8 cellular contexts compared by ENCODE assay signal in the genomic region with DNA sequence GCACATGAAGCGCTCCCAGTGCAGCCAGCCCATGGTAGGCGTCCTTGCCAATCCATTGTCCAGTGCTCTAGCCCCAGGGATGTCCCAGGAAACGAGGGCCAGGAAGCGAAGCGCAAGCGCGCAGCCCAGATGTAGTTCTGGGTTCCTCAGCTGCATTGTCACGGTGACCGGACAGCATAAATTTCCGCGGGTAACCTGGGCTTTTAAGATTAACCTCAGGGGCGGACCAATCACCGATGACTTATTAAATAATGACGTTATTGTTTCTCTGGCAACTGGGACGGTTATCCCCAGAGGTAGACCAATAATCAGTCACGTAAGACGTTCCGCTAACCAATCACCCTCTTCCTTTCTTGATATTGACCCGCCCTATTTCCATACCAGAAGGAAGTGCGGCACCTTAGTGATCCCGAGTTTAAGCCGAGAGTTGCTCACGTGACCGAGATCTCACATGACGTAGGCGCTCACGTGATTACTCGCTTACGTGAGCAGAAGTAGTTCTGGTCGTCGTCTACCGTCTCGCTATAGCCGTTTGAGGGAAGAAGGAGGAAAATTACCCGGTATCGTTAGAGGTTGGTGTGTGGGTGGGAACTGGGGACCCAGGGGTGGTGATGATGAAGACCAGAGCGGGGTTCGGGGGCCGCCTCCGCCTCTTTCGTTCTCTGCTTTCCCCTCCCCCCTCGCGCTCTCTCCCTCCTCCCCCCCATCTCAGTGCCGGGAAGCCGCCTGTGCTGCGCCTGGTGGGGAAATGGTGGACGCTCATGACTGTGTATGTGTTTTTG. TPM values are rescaled to one million over a fixed set of nuclear protein-coding genes. Genes with fewer than 3 reads are reported as not detected.
DNase-seq lines count a peak whose midpoint lies in the region; ATAC-seq and TF ChIP-seq lines count a peak whose summit lies in the region.

TSS of gene GLA (minus strand) at position 178 of the 782 bp plus-strand sequence. CDS start at position 156, 22 bp downstream.
A gene with protein sequence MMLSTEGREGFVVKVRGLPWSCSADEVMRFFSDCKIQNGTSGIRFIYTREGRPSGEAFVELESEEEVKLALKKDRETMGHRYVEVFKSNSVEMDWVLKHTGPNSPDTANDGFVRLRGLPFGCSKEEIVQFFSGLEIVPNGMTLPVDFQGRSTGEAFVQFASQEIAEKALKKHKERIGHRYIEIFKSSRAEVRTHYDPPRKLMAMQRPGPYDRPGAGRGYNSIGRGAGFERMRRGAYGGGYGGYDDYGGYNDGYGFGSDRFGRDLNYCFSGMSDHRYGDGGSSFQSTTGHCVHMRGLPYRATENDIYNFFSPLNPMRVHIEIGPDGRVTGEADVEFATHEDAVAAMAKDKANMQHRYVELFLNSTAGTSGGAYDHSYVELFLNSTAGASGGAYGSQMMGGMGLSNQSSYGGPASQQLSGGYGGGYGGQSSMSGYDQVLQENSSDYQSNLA (plus strand): TSS at position 475 of the 782 bp plus-strand sequence. CDS start 3,767 bp downstream, outside the sequence.

- H3K27ac Mint-ChIP-seq in T-helper 2 cell treated with Interferon-gamma antibody and Interleukin-4, amounts not matched to agents 5 μg/mL and 100 μg/mL, for 36 hours: peak within 1 kb of the TSS; percentile 99

- H3K4me1 ChIP-seq in ascending aorta (peaks cover 0 to 3% of the 10 kb centered on the region in 2 donors), right cardiac atrium (ENCODE audit: control insufficient read depth, insufficient read depth, low read length) (no peaks in the 10 kb centered on the region), uterus (no peaks in the 10 kb centered on the region)

- intact Hi-C loops in ascending aorta (cut with DNase I): loop anchor here (2.0 to 5.0 kb wide), 3 partner anchors 61 to 749 kb away; partner anchors contain the start of genes ARMCX1 and TIMM8A
- intact Hi-C loops in right cardiac atrium (cut with DNase I): no loop called here
- intact Hi-C loops in uterus (cut with DNase I; ENCODE audit: low total_unique reads): no loop called here

- peaks cover 19% of the 10 kb centered on the region for H3K36me3 Mint-ChIP-seq in T-helper 2 cell treated with Interferon-gamma antibody and Interleukin-4, amounts not matched to agents 5 μg/mL and 100 μg/mL, for 36 hours (ENCODE audit: low read depth)

- H3K4me1 Mint-ChIP-seq in T-helper 2 cell treated with Interferon-gamma antibody and Interleukin-4, amounts not matched to agents 5 μg/mL and 100 μg/mL, for 36 hours (ENCODE audit: low read depth): peaks cover 19% of the 10 kb centered on the region

- peaks cover 0 to 5% of the 10 kb centered on the region in 2 donors for H3K36me3 ChIP-seq in ascending aorta
- no peaks in the 10 kb centered on the region for H3K36me3 ChIP-seq in uterus

- peak; percentile 94 to 96 for DNase-seq in NCI-H1930 (lab: John Stamatoyannopoulos, UW)
- DNase-seq in T-helper 2 cell treated with Interferon-gamma antibody and Interleukin-4, amounts not matched to agents 5 μg/mL and 100 μg/mL, for 36 hours (ENCODE audit: low spot score): peak; percentile 90
- DNase-seq in ascending aorta (ENCODE audit: low spot score in 2 of 2): peak; percentile 84 to 96
- peak; percentile 89 to 96 (median 91) for DNase-seq in right cardiac atrium
- peak; percentile 94 for DNase-seq in pulmonary artery endothelial cell (ENCODE audit: low read depth, low spot score)
- DNase-seq in uterus: peak; percentile 88 to 95

- peak within 1 kb of the TSS; percentile 68 to 81 for H3K4me3 ChIP-seq in ascending aorta
- H3K4me3 ChIP-seq in right cardiac atrium (ENCODE audit: low read length): peak within 1 kb of the TSS; percentile 95
- peak within 1 kb of the TSS; percentile 55 to 57 for H3K4me3 ChIP-seq in uterus

- peak within 1 kb of the TSS; percentile 97 for H3K4me3 Mint-ChIP-seq in T-helper 2 cell treated with Interferon-gamma antibody and Interleukin-4, amounts not matched to agents 5 μg/mL and 100 μg/mL, for 36 hours

- H3K9me3 ChIP-seq in ascending aorta (no peaks in the 10 kb centered on the region), right cardiac atrium (ENCODE audit: control insufficient read depth, low read length) (no peaks in the 10 kb centered on the region), uterus (no peaks in the 10 kb centered on the region)

- H3K27me3 ChIP-seq in ascending aorta: no peaks in the 10 kb centered on the region
- no peaks in the 10 kb centered on the region for H3K27me3 ChIP-seq in right cardiac atrium (ENCODE audit: control insufficient read depth, insufficient read depth)
- H3K27me3 ChIP-seq in uterus: no peaks in the 10 kb centered on the region

- H3K27me3 Mint-ChIP-seq in T-helper 2 cell treated with Interferon-gamma antibody and Interleukin-4, amounts not matched to agents 5 μg/mL and 100 μg/mL, for 36 hours (ENCODE audit: low read depth): no peaks in the 10 kb centered on the region

- H3K27ac ChIP-seq in ascending aorta (peak within 1 kb of the TSS; percentile 92 to 93), right cardiac atrium (ENCODE audit: low read length) (peak within 1 kb of the TSS; percentile 100), uterus (peak within 1 kb of the TSS; percentile 93 to 97)

- no peaks in the 10 kb centered on the region for H3K9me3 Mint-ChIP-seq in T-helper 2 cell treated with Interferon-gamma antibody and Interleukin-4, amounts not matched to agents 5 μg/mL and 100 μg/mL, for 36 hours

- no peak for TF ChIP-seq CTCF in ascending aorta (IDR thresholded peaks at IDR 0.05)
- TF ChIP-seq CTCF in uterus (IDR thresholded peaks at IDR 0.05): no peak

- ATAC-seq in GM18499 (IDR thresholded peaks at IDR 0.05; ENCODE audit: insufficient read depth, unreplicated experiment) (peak; percentile 74), HG02970 (IDR thresholded peaks at IDR 0.05; ENCODE audit: low FRiP score, unreplicated experiment) (peak; percentile 97), right cardiac atrium (peak; percentile 98 to 99)

- peak; percentile 67 to 86 for TF ChIP-seq POLR2A in uterus (IDR thresholded peaks at IDR 0.05)

- WGBS in right cardiac atrium: 0% methylated on average over 46 of the region's 47 CpGs

RNA-seq across cellular contexts. Expression of gene GLA, which starts in this region (rescaled TPM):
- total RNA-seq in ascending aorta (9.0 TPM), right cardiac atrium (10 to 100 TPM; 10.4 to 20.5 (median 17.9) TPM), pulmonary artery endothelial cell (25.8 and 36.7 TPM in 2 replicates), uterus (10 to 100 TPM; 13.2 to 30.2 (median 19.2) TPM)
- polyA plus RNA-seq in right cardiac atrium: 20.7 TPM

RNA-seq across cellular contexts. Expression of the second gene that starts in this region (rescaled TPM):
- total RNA-seq in ascending aorta: 21.4 TPM
- total RNA-seq in right cardiac atrium: 10 to 100 TPM; 54.6 to 69.4 (median 58.8) TPM
- polyA plus RNA-seq in right cardiac atrium: 53.3 TPM
- total RNA-seq in pulmonary artery endothelial cell: 102 and 106 TPM in 2 replicates
- 10 to 100 TPM; 22.0 to 87.2 (median 40.7) TPM for total RNA-seq in uterus

Comparison
In these comparisons a context has a peak if more than half of its experiments do, and no peak if none do; other contexts are left out.
1. Peak in every context shown above with its lines: DNase-seq, ATAC-seq, H3K4me3 ChIP-seq and H3K27ac ChIP-seq.